9 cellular contexts compared by ENCODE assay signal in genomic region chr18:55546873-55547704, GRCh38. TPM values are rescaled to one million over a fixed set of nuclear protein-coding genes. Genes with fewer than 3 reads are reported as not detected.
A peak's percentile ranks its signal among the peaks of the same experiment; 100 is the strongest.
DNase-seq lines count a peak whose midpoint lies in the region; ATAC-seq and TF ChIP-seq lines count a peak whose summit lies in the region.
"Had no signal": no experiment of that assay in that cellular context is flagged by ENCODE, and none has a peak within 500 bp of the region (broad histone marks: within the 10 kb centered on the region; RNA-seq: fewer than 3 reads in every experiment).

No MANE protein-coding gene starts in this region.

- POLR2A ChIA-PET in CD4-positive, alpha-beta T cell (lab: Charles Lee) = no interaction called here

- peak overlapping the region; percentile 10 to 42 (median 30) for H3K4me3 ChIP-seq in esophagus muscularis mucosa
- no peak overlapping the region for H3K4me3 ChIP-seq in lower lobe of right lung

- H3K27ac Mint-ChIP-seq in nephron progenitor cell = peak overlapping the region; percentile 93
- no peak overlapping the region for H3K27ac Mint-ChIP-seq in CD4-positive, alpha-beta T cell
- H3K27ac Mint-ChIP-seq: CD4-positive, alpha-beta memory T cell had no signal

- H3K9me3 ChIP-seq in esophagus muscularis mucosa (no peaks in the 10 kb centered on the region), lower lobe of right lung (no peaks in the 10 kb centered on the region)
- H3K9me3 ChIP-seq in CD4-positive, alpha-beta T cell (ENCODE audit: control insufficient read depth, low read length) = no peaks in the 10 kb centered on the region

- intact Hi-C loops in esophagus muscularis mucosa (cut with DNase I) (loop anchor here (5.0 kb wide), 1 partner anchor 35 kb away; no protein-coding TSS in a partner anchor), lower lobe of right lung (cut with DNase I) (no loop called here)
- intact Hi-C loops in CD4-positive, alpha-beta T cell (cut with DNase I, micrococcal nuclease) = no loop called here

- H3K4me1 ChIP-seq in esophagus muscularis mucosa (peaks cover 0 to 46% (median 34%) of the 10 kb centered on the region in 4 donors), lower lobe of right lung (peaks cover 21% of the 10 kb centered on the region)

- no peaks in the 10 kb centered on the region for H3K27me3 ChIP-seq in esophagus muscularis mucosa
- H3K27me3 ChIP-seq in CD4-positive, alpha-beta T cell (ENCODE audit: control insufficient read depth, insufficient read depth, low read length) = no peaks in the 10 kb centered on the region
- no peaks in the 10 kb centered on the region for H3K27me3 ChIP-seq in lower lobe of right lung (ENCODE audit: low read depth)

- no peak for TF ChIP-seq CTCF in AG09319 (IDR thresholded peaks at IDR 0.05; ENCODE audit: low read depth, low read length)
- TF ChIP-seq CTCF in esophagus muscularis mucosa (IDR thresholded peaks at IDR 0.05) = no peak
- TF ChIP-seq CTCF in nephron progenitor cell (IDR thresholded peaks at IDR 0.05) = no peak
- TF ChIP-seq CTCF in CD4-positive, alpha-beta T cell (IDR thresholded peaks at IDR 0.05) = no peak
- TF ChIP-seq CTCF in lower lobe of right lung (IDR thresholded peaks at IDR 0.05) = no peak

- 23% methylated on average over 5 of the region's 5 CpGs for WGBS in esophagus muscularis mucosa

- no peak overlapping the region for H3K4me3 Mint-ChIP-seq in nephron progenitor cell
- no peak overlapping the region for H3K4me3 Mint-ChIP-seq in CD4-positive, alpha-beta T cell
- H3K4me3 Mint-ChIP-seq: CD4-positive, alpha-beta memory T cell had no signal

- ATAC-seq in CD4-positive, alpha-beta T cell (ENCODE audit: poor library complexity) = no peak
- no peak for ATAC-seq in lower lobe of right lung

- H3K27ac ChIP-seq in esophagus muscularis mucosa (replicated peaks in 1 of 4) (peak overlapping the region; percentile 7 to 33 (median 16)), lower lobe of right lung (no peak overlapping the region)
- no peak overlapping the region for H3K27ac ChIP-seq in CD4-positive, alpha-beta T cell (ENCODE audit: low read depth, low read length)

- no peaks in the 10 kb centered on the region for H3K36me3 ChIP-seq in esophagus muscularis mucosa
- H3K36me3 ChIP-seq in lower lobe of right lung = no peaks in the 10 kb centered on the region

- peaks cover 50% of the 10 kb centered on the region for H3K4me1 Mint-ChIP-seq in nephron progenitor cell
- no peaks in the 10 kb centered on the region for H3K4me1 Mint-ChIP-seq in CD4-positive, alpha-beta T cell (ENCODE audit: low read depth)
- H3K4me1 Mint-ChIP-seq: CD4-positive, alpha-beta memory T cell had no signal

- DNase-seq in AG09319 (ENCODE audit: extremely low read depth, low read depth) = peak; percentile 10
- DNase-seq in NCI-H748 (lab: John Stamatoyannopoulos, UW; ENCODE audit: unreplicated experiment) = peak; percentile 65
- DNase-seq in esophagus muscularis mucosa (ENCODE audit: extremely low spot score) = no peak
- no peak for DNase-seq in nephron progenitor cell
- DNase-seq in CD4-positive, alpha-beta T cell = no peak
- no peak for DNase-seq in lower lobe of right lung
- no peak for DNase-seq in stimulated activated CD4-positive, alpha-beta T cell treated with anti-CD3 and anti-CD28 coated beads, Interleukin-12 subunit alpha, Interleukin-12 subunit beta, amount 100 ng/mL, for 4 hours
- DNase-seq in RKO (ENCODE audit: low spot score) = no peak
- DNase-seq: CD4-positive, alpha-beta memory T cell had no signal

- no peaks in the 10 kb centered on the region for H3K9me3 Mint-ChIP-seq in nephron progenitor cell
- no peaks in the 10 kb centered on the region for H3K9me3 Mint-ChIP-seq in CD4-positive, alpha-beta T cell

- peaks cover 34% of the 10 kb centered on the region for H3K36me3 Mint-ChIP-seq in nephron progenitor cell (ENCODE audit: low read depth)
- H3K36me3 Mint-ChIP-seq in CD4-positive, alpha-beta T cell (ENCODE audit: low read depth) = no peaks in the 10 kb centered on the region
- H3K36me3 Mint-ChIP-seq: CD4-positive, alpha-beta memory T cell had no signal

- no peak for TF ChIP-seq POLR2A in esophagus muscularis mucosa (IDR thresholded peaks at IDR 0.05; ENCODE audit: low read depth)

- no peak for TF ChIP-seq EP300 in esophagus muscularis mucosa (IDR thresholded peaks at IDR 0.05)

- H3K27me3 Mint-ChIP-seq in nephron progenitor cell (ENCODE audit: low read depth, poor library complexity) = no peaks in the 10 kb centered on the region
- H3K27me3 Mint-ChIP-seq in CD4-positive, alpha-beta T cell = no peaks in the 10 kb centered on the region
- H3K27me3 Mint-ChIP-seq: CD4-positive, alpha-beta memory T cell had no signal

- CTCF ChIA-PET in CD4-positive, alpha-beta T cell (lab: Charles Lee) = no interaction called here

RNA-seq across cellular contexts. Expression of gene TCF4, which starts 40.9 kb away (rescaled TPM):
- total RNA-seq in esophagus muscularis mucosa (10 to 100 TPM; 58.0 to 84.3 (median 68.1) TPM), lower lobe of right lung (112 TPM)
- 1 to 10 TPM; 3.0 to 3.2 TPM for total RNA-seq in CD4-positive, alpha-beta T cell

Comparison
In these comparisons a context has a peak if more than half of its experiments do, and no peak if none do; other contexts are left out.
1. DNase-seq: peak in AG09319 (single experiment) and NCI-H748 (single experiment); none in esophagus muscularis mucosa (single experiment), nephron progenitor cell (single experiment), CD4-positive, alpha-beta T cell (0 of 10), lower lobe of right lung (single experiment), stimulated activated CD4-positive, alpha-beta T cell treated with anti-CD3 and anti-CD28 coated beads, Interleukin-12 subunit alpha, Interleukin-12 subunit beta, amount 100 ng/mL, for 4 hours (single experiment) and RKO (single experiment).
2. H3K27ac ChIP-seq: peak in esophagus muscularis mucosa (4 of 4); none in CD4-positive, alpha-beta T cell (single experiment) and lower lobe of right lung (single experiment).
3. RNA of gene TCF4, which starts 40.9 kb away (total RNA-seq): 112 TPM in lower lobe of right lung (single experiment) and 58.0 to 84.3 TPM in esophagus muscularis mucosa; 3.0 to 3.2 TPM in CD4-positive, alpha-beta T cell; every median in the first group is over 10 times any median in the second.